Comparison of ENCODE assay signal across 8 cellular contexts in the genomic region with DNA sequence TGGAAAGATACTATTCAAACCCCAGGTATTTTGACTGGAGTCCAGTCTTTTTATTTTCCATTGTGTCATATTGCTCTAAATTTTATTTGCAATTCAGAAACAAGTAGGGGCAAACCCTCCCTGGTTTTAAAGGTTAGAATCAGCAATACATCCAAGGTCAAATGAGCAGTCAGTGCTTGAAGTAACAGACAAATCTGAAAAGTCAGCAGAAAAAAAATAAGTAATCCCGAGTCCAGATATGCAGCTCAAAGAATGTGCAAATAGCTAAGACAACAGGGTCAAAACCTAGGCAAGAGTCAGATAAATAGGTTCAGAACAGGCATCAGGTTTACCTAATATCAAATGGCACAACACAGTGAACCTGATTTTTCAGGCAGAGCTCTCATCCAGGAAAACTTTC.
"Had no signal": no experiment of that assay in that cellular context is flagged by ENCODE, and none has a peak within 500 bp of the region (broad histone marks: within the 10 kb centered on the region; RNA-seq: fewer than 3 reads in every experiment).

No MANE protein-coding gene starts in this region.

- H3K4me3 ChIP-seq: GM23338 had no signal

- H3K27ac ChIP-seq: KMS-11 had no signal

- H3K4me3 Mint-ChIP-seq: GM23338, H9 had no signal

- H3K9ac ChIP-seq: KMS-11 had no signal

- H3K4me2 ChIP-seq: GM23338, KMS-11 had no signal

- H3K27ac Mint-ChIP-seq: GM23338, H9 had no signal

- DNase-seq: H9, HCEC 1CT, KBM-7 had no signal

- ATAC-seq: GM23338 had no signal

- H3K9me3 Mint-ChIP-seq: GM23338, H9 had no signal

- FAIRE-seq: H1, H54, HTR-8/SVneo had no signal
